In genomic region chr7:87574630-87575029, GRCh38 we compare ENCODE assay signal across 8 cellular contexts. TPM values are rescaled to one million over a fixed set of nuclear protein-coding genes. Genes with fewer than 3 reads are reported as not detected.
DNase-seq lines count a peak whose midpoint lies in the region; ATAC-seq and TF ChIP-seq lines count a peak whose summit lies in the region.

No MANE protein-coding gene starts in this region.

- H3K27me3 ChIP-seq in mammary epithelial cell (ENCODE audit: insufficient read depth, low read length): no peaks in the 10 kb centered on the region

- in situ Hi-C loops in GM13977 (cut with MboI; ENCODE audit: low pct_unique_long_range_greater_than_20kb, low sequenced_read_pairs, unreplicated experiment): no loop called here
- in situ Hi-C loops in mammary epithelial cell (cut with MboI; ENCODE audit: low sequenced_read_pairs in 2 of 2): no loop called here

- TF ChIP-seq CTCF in GM13977 (IDR thresholded peaks at IDR 0.05; ENCODE audit: extremely low read depth, insufficient read depth, missing control alignments) (no peak), mammary epithelial cell (conservative IDR thresholded peaks at IDR 0.05 in 1 of 2, IDR thresholded peaks at IDR 0.05 in 1 of 2; ENCODE audit: extremely low read depth in 1 of 2, insufficient read depth in 1 of 2, low read depth in 1 of 2, low read length in 2 of 2) (no peak), omental fat pad (IDR thresholded peaks at IDR 0.05) (no peak)

- CTCF ChIA-PET in mammary epithelial cell (lab: Charles Lee; ENCODE audit: low non-redundant PET): no interaction called here

- intact Hi-C loops in mammary epithelial cell (cut with micrococcal nuclease) (loop anchor here (2.0 kb wide), 1 partner anchor 302 kb away; the partner anchor contains the start of genes DBF4 and SLC25A40), Right ventricle myocardium inferior (cut with DNase I) (no loop called here)

- H4K20me1 ChIP-seq in mammary epithelial cell (ENCODE audit: insufficient read depth, low read length): no peaks in the 10 kb centered on the region

- H3K27ac ChIP-seq in mammary epithelial cell (ENCODE audit: insufficient read depth, low read depth, low read length): no peak overlapping the region

- no TSS peak for BruUV-seq in mammary epithelial cell (replicated peaks; lab: Mats Ljungman, UMichigan)

- WGBS in mammary epithelial cell (ENCODE audit: low coverage, missing lambda C conversion rate): 4% methylated on average over 2 of the region's 2 CpGs

- peak; percentile 90 for ATAC-seq in omental fat pad (ENCODE audit: low FRiP score)
- ATAC-seq in Right ventricle myocardium inferior: no peak
- no peak for ATAC-seq in GM21526 (IDR thresholded peaks at IDR 0.05; ENCODE audit: low FRiP score, unreplicated experiment)

- H3K36me3 ChIP-seq in mammary epithelial cell (ENCODE audit: insufficient read depth, low read length): no peaks in the 10 kb centered on the region

- no peaks in the 10 kb centered on the region for H3K9me3 ChIP-seq in mammary epithelial cell (replicated peaks; ENCODE audit: insufficient read depth, low read length)

- H3K79me2 ChIP-seq in mammary epithelial cell (ENCODE audit: insufficient read depth, low read length): no peaks in the 10 kb centered on the region

- peaks cover 3% of the 10 kb centered on the region for H3K4me1 ChIP-seq in mammary epithelial cell (ENCODE audit: insufficient read depth, low read length)

- H3K4me2 ChIP-seq in mammary epithelial cell (ENCODE audit: insufficient read depth, low read depth, low read length): no peak overlapping the region

- no peak overlapping the region for H3K9ac ChIP-seq in mammary epithelial cell (ENCODE audit: insufficient read depth, low read length)

- DNase-seq in GM13977 (ENCODE audit: low spot score) (peak; percentile 17), HT1080 (ENCODE audit: low read depth) (peak; percentile 67), mammary epithelial cell (peak; percentile 58), omental fat pad (ENCODE audit: low spot score) (no peak), T1000 (lab: John Stamatoyannopoulos, UW) (no peak), DMS 273 treated with DMSO at 0.1 percent for 48 hours (lab: John Stamatoyannopoulos, UW) (no peak), Right ventricle myocardium inferior (ENCODE audit: missing footprints) (no peak)

- no peak overlapping the region for H3K4me3 ChIP-seq in mammary epithelial cell (replicated peaks in 1 of 3; ENCODE audit: insufficient read depth in 1 of 3, low read depth in 2 of 3, low read length in 3 of 3)

- dilution Hi-C loops in mammary epithelial cell (cut with HindIII; ENCODE audit: low sequenced_read_pairs): no loop called here

- H2AFZ ChIP-seq in mammary epithelial cell (ENCODE audit: low read depth, low read length): no peak overlapping the region

RNA-seq across cellular contexts. Expression of gene ABCB1, which starts 26.1 kb away (rescaled TPM):
- 0.32 TPM in 1 of 2 replicates, not detected in the other for total RNA-seq in HT1080 (2014; rRNA removed; shearing (Covaris generic))
- polyA plus RNA-seq in HT1080 (2015; cell fraction: cytosol; rRNA removed): 0.15 TPM in 1 of 2 replicates, not detected in the other
- polyA plus RNA-seq in HT1080 (2015; cell fraction: nucleus; rRNA removed): not detected in 2 replicates
- total RNA-seq in mammary epithelial cell (1 to 10 TPM in 1 of 2 donors, not detected in 1; 1.8 TPM), omental fat pad (10 to 100 TPM in 3 of 4 donors, 1 to 10 TPM in 1; 5.8 to 21.1 (median 11.9) TPM), Right ventricle myocardium inferior (4.5 TPM)
- polyA plus RNA-seq in mammary epithelial cell: 0.16 TPM
- not detected for polyA minus RNA-seq in mammary epithelial cell

RNA-seq across cellular contexts. Expression of gene RUNDC3B, which starts 53.6 kb away (rescaled TPM):
- total RNA-seq in HT1080 (2014; rRNA removed; shearing (Covaris generic)): 0.18 and 0.23 TPM in 2 replicates
- polyA plus RNA-seq in HT1080 (2015; cell fraction: cytosol; rRNA removed): 1.2 TPM in 2 replicates
- 0.69 and 5.4 TPM in 2 replicates for polyA plus RNA-seq in HT1080 (2015; cell fraction: nucleus; rRNA removed)
- total RNA-seq in mammary epithelial cell (1 to 10 TPM in 1 of 2 donors, under 1 TPM in 1; 0.26 to 2.3 TPM), omental fat pad (1 to 10 TPM; 1.8 to 8.2 (median 3.3) TPM), Right ventricle myocardium inferior (1.0 TPM)
- polyA plus RNA-seq in mammary epithelial cell: 0.33 TPM
- polyA minus RNA-seq in mammary epithelial cell: not detected

Comparison
In these comparisons a context has a peak if more than half of its experiments do, and no peak if none do; other contexts are left out.
1. DNase-seq: peak in GM13977 (single experiment), HT1080 (single experiment) and mammary epithelial cell (single experiment); none in omental fat pad (single experiment), T1000 (single experiment), DMS 273 treated with DMSO at 0.1 percent for 48 hours (single experiment) and Right ventricle myocardium inferior (single experiment).